ENCODE assay signal across 26 cellular contexts in the genomic region with DNA sequence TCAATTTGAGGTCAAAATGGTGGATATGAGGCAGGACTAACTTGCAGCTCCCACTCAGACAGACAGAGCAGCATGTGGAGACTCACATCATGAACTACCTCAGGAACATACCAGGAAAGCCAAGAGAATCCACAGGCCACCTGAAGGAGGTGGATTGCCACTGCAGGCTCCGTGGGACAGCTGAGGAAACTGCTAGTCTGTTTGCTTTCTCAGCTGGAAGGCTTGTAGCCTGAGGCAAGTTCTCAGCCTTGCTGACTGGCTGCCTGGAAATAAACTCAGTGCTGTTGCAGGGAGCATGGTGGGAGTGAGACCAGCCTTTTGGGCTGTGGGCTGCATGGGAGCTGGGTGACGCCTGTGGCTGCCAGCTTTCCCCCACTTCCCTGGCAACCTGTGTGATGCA.
"Had no signal": no experiment of that assay in that cellular context is flagged by ENCODE, and none has a peak within 500 bp of the region (broad histone marks: within the 10 kb centered on the region; RNA-seq: fewer than 3 reads in every experiment).

No MANE protein-coding gene starts in this region.

- H3K4me1 ChIP-seq: ascending aorta, breast epithelium, colonic mucosa had no signal

- DNase-seq: activated CD4-positive, alpha-beta memory T cell treated with anti-CD3 and anti-CD28 coated beads, Interleukin-2, amount 10 ng/mL, durations not matched to agents 7 days and 5 days; activated CD4-positive, alpha-beta T cell treated with anti-CD3 and anti-CD28 coated beads for 1 hour; activated CD4-positive, alpha-beta T cell treated with anti-CD3 and anti-CD28 coated beads for 4 hours; activated CD4-positive, alpha-beta T cell treated with anti-CD3 and anti-CD28 coated beads, Interleukin-2, amount 10 ng/mL, durations not matched to agents 7 days and 5 days; activated CD4-positive, alpha-beta T cell treated with anti-CD3 and anti-CD28 coated beads, Interleukin-2, amount 50 U/mL, for 4 hours; activated CD8-positive, alpha-beta memory T cell treated with anti-CD3 and anti-CD28 coated beads, Interleukin-2, amount 50 U/mL, for 48 hours; activated gamma-delta T cell; activated naive CD4-positive, alpha-beta T cell; activated naive CD4-positive, alpha-beta T cell treated with anti-CD3 and anti-CD28 coated beads, Interleukin-2, amount 10 ng/mL, durations not matched to agents 7 days and 5 days; activated naive CD8-positive, alpha-beta T cell treated with anti-CD3 and anti-CD28 coated beads, Interleukin-2, amount 10 ng/mL, durations not matched to agents 7 days and 5 days; activated T-cell treated with anti-CD3 and anti-CD28 coated beads for 4 hours; activated T-cell treated with anti-CD3 and anti-CD28 coated beads, Interleukin-2, amount 50 U/mL, for 24 hours; activated T-cell treated with anti-CD3 and anti-CD28 coated beads, Interleukin-2, amount 50 U/mL, for 72 hours; central memory CD4-positive, alpha-beta T cell; cerebellar nuclear complex; colonic mucosa; effector memory CD4-positive, alpha-beta T cell; endodermal cell; foreskin fibroblast; head of caudate nucleus; T-helper 2 cell had no signal

- H3K36me3 ChIP-seq: ascending aorta, breast epithelium, cardiac muscle cell, colonic mucosa had no signal

- H3K4me1 Mint-ChIP-seq: activated CD4-positive, alpha-beta memory T cell treated with anti-CD3 and anti-CD28 coated beads, Interleukin-2, amount 10 ng/mL, durations not matched to agents 7 days and 5 days; activated CD4-positive, alpha-beta T cell treated with anti-CD3 and anti-CD28 coated beads, Interleukin-2, amount 10 ng/mL, durations not matched to agents 7 days and 5 days; activated naive CD4-positive, alpha-beta T cell treated with anti-CD3 and anti-CD28 coated beads, Interleukin-2, amount 10 ng/mL, durations not matched to agents 7 days and 5 days; activated naive CD8-positive, alpha-beta T cell treated with anti-CD3 and anti-CD28 coated beads, Interleukin-2, amount 10 ng/mL, durations not matched to agents 7 days and 5 days; brain; endodermal cell had no signal

- H3K27me3 ChIP-seq: ascending aorta, breast epithelium, cardiac muscle cell, colonic mucosa had no signal

- H3K27ac Mint-ChIP-seq: activated CD4-positive, alpha-beta memory T cell treated with anti-CD3 and anti-CD28 coated beads, Interleukin-2, amount 10 ng/mL, durations not matched to agents 7 days and 5 days; activated CD4-positive, alpha-beta T cell treated with anti-CD3 and anti-CD28 coated beads, Interleukin-2, amount 10 ng/mL, durations not matched to agents 7 days and 5 days; activated naive CD4-positive, alpha-beta T cell treated with anti-CD3 and anti-CD28 coated beads, Interleukin-2, amount 10 ng/mL, durations not matched to agents 7 days and 5 days; activated naive CD4-positive, alpha-beta T cell treated with anti-CD3 and anti-CD28 coated beads, Interleukin-2, amount 50 U/mL, for 72 hours; activated naive CD8-positive, alpha-beta T cell treated with anti-CD3 and anti-CD28 coated beads, Interleukin-2, amount 10 ng/mL, durations not matched to agents 7 days and 5 days; activated T-cell treated with anti-CD3 and anti-CD28 coated beads, Interleukin-2, amount 50 U/mL, for 24 hours; activated T-cell treated with anti-CD3 and anti-CD28 coated beads, Interleukin-2, amount 50 U/mL, for 72 hours; brain; endodermal cell had no signal

- H3K4me3 ChIP-seq: ascending aorta, breast epithelium, cardiac muscle cell, colonic mucosa had no signal

- H3K9me3 ChIP-seq: ascending aorta, colonic mucosa had no signal

- H3K27ac ChIP-seq: ascending aorta, breast epithelium, cardiac muscle cell, colonic mucosa had no signal

- H3K36me3 Mint-ChIP-seq: activated naive CD4-positive, alpha-beta T cell treated with anti-CD3 and anti-CD28 coated beads, Interleukin-2, amount 10 ng/mL, durations not matched to agents 7 days and 5 days; activated naive CD8-positive, alpha-beta T cell treated with anti-CD3 and anti-CD28 coated beads, Interleukin-2, amount 10 ng/mL, durations not matched to agents 7 days and 5 days; brain had no signal

- H3K27me3 Mint-ChIP-seq: activated CD4-positive, alpha-beta memory T cell treated with anti-CD3 and anti-CD28 coated beads, Interleukin-2, amount 10 ng/mL, durations not matched to agents 7 days and 5 days; activated CD4-positive, alpha-beta T cell treated with anti-CD3 and anti-CD28 coated beads, Interleukin-2, amount 10 ng/mL, durations not matched to agents 7 days and 5 days; activated naive CD4-positive, alpha-beta T cell treated with anti-CD3 and anti-CD28 coated beads, Interleukin-2, amount 10 ng/mL, durations not matched to agents 7 days and 5 days; activated naive CD8-positive, alpha-beta T cell treated with anti-CD3 and anti-CD28 coated beads, Interleukin-2, amount 10 ng/mL, durations not matched to agents 7 days and 5 days; activated T-cell treated with anti-CD3 and anti-CD28 coated beads, Interleukin-2, amount 50 U/mL, for 24 hours; brain had no signal

- H3K4me3 Mint-ChIP-seq: activated CD4-positive, alpha-beta memory T cell treated with anti-CD3 and anti-CD28 coated beads, Interleukin-2, amount 10 ng/mL, durations not matched to agents 7 days and 5 days; activated CD4-positive, alpha-beta T cell treated with anti-CD3 and anti-CD28 coated beads, Interleukin-2, amount 10 ng/mL, durations not matched to agents 7 days and 5 days; activated naive CD4-positive, alpha-beta T cell treated with anti-CD3 and anti-CD28 coated beads, Interleukin-2, amount 10 ng/mL, durations not matched to agents 7 days and 5 days; activated naive CD8-positive, alpha-beta T cell treated with anti-CD3 and anti-CD28 coated beads, Interleukin-2, amount 10 ng/mL, durations not matched to agents 7 days and 5 days; activated T-cell treated with anti-CD3 and anti-CD28 coated beads, Interleukin-2, amount 50 U/mL, for 24 hours; activated T-cell treated with anti-CD3 and anti-CD28 coated beads, Interleukin-2, amount 50 U/mL, for 72 hours; brain; endodermal cell had no signal
